Comparison of ENCODE assay signal across 8 cellular contexts in genomic region chr5:179732918-179733763, GRCh38. TPM values are rescaled to one million over a fixed set of nuclear protein-coding genes. Genes with fewer than 3 reads are reported as not detected.
DNase-seq lines count a peak whose midpoint lies in the region; ATAC-seq, FAIRE-seq and TF ChIP-seq lines count a peak whose summit lies in the region.

No MANE protein-coding gene starts in this region.

- ATAC-seq in GM18505 (IDR thresholded peaks at IDR 0.05; ENCODE audit: unreplicated experiment) (peak; percentile 39), HG02973 (IDR thresholded peaks at IDR 0.05; ENCODE audit: unreplicated experiment) (peak; percentile 24)
- ATAC-seq in activated naive CD8-positive, alpha-beta T cell treated with anti-CD3 and anti-CD28 coated beads, Interleukin-2, amount 50 U/mL, for 24 hours, result peak; percentile 17

- BruUV-seq in OCI-LY7 (replicated peaks; lab: Mats Ljungman, UMichigan), result no TSS peak

- CTCF ChIA-PET in AG04450 (lab: Charles Lee), result interaction anchor here (0.7 to 3.3 kb wide), 2 partner anchors 30 to 146 kb away, joined by 3 to 11 read pairs; no protein-coding TSS in a partner anchor
- CTCF ChIA-PET in OCI-LY7 (lab: Charles Lee; ENCODE audit: unreplicated experiment), result no interaction called here

- H3K4me2 ChIP-seq in OCI-LY7 (ENCODE audit: low read length), result peak overlapping the region; percentile 74

- H3K27ac ChIP-seq in AG04450 (ENCODE audit: low read depth, low read length) (peak overlapping the region; percentile 21), OCI-LY7 (ENCODE audit: low read depth, low read length, poor library complexity, severe bottlenecking) (peak overlapping the region; percentile 73), left ventricle myocardium inferior (replicated peaks) (peak overlapping the region; percentile 96)

- H3K9me2 ChIP-seq in OCI-LY7 (ENCODE audit: insufficient read depth, low read length), result no peaks in the 10 kb centered on the region

- H3K4me3 ChIP-seq in AG04450 (ENCODE audit: low read depth, low read length), result peak overlapping the region; percentile 88
- H3K4me3 ChIP-seq in OCI-LY7 (ENCODE audit: low read depth, low read length, poor library complexity, severe bottlenecking), result peak overlapping the region; percentile 88
- peak overlapping the region; percentile 84 for H3K4me3 ChIP-seq in left ventricle myocardium inferior

- no peak for TF ChIP-seq POLR2A in GM18505 (IDR thresholded peaks at IDR 0.05; ENCODE audit: borderline replicate concordance, extremely low read depth, insufficient read depth, insufficient read length)

- TF ChIP-seq CTCF in AG04450 (IDR thresholded peaks at IDR 0.05; ENCODE audit: low read depth, low read length), result no peak
- no peak for TF ChIP-seq CTCF in OCI-LY7 (conservative IDR thresholded peaks at IDR 0.05; ENCODE audit: low read length)
- no peak for TF ChIP-seq CTCF in left ventricle myocardium inferior (IDR thresholded peaks at IDR 0.05; ENCODE audit: borderline replicate concordance)
- no peak for TF ChIP-seq CTCF in D721Med (IDR thresholded peaks at IDR 0.05; ENCODE audit: insufficient read depth, missing control alignments)

- H3K9me3 ChIP-seq in AG04450 (ENCODE audit: control insufficient read depth, insufficient read depth, low read length) (no peaks in the 10 kb centered on the region; the same call in 1 of the 2 replicates), OCI-LY7 (ENCODE audit: low read length) (no peaks in the 10 kb centered on the region), left ventricle myocardium inferior (replicated peaks) (no peaks in the 10 kb centered on the region)

- 0 out of 2 replicates have a peak overlapping the region, but pooled peaks have one; percentile 51 for H2AFZ ChIP-seq in OCI-LY7 (ENCODE audit: low read length)

- peak overlapping the region; percentile 95 for H3K4me3 Mint-ChIP-seq in activated naive CD8-positive, alpha-beta T cell treated with anti-CD3 and anti-CD28 coated beads, Interleukin-2, amount 50 U/mL, for 24 hours

- H3K27me3 ChIP-seq in AG04450 (ENCODE audit: control insufficient read depth, insufficient read depth, low read length) (no peaks in the 10 kb centered on the region), left ventricle myocardium inferior (ENCODE audit: low read depth) (no peaks in the 10 kb centered on the region)

- FAIRE-seq in D721Med (lab: Jason Lieb, UNC), result no peak

- H3K4me1 Mint-ChIP-seq in activated naive CD8-positive, alpha-beta T cell treated with anti-CD3 and anti-CD28 coated beads, Interleukin-2, amount 50 U/mL, for 24 hours, result peaks cover 53% of the 10 kb centered on the region

- no peak for DNase-seq in AG04450 (ENCODE audit: low read depth, low spot score)
- peak; percentile 68 for DNase-seq in OCI-LY7 (ENCODE audit: low spot score)
- peak; percentile 37 for DNase-seq in activated naive CD8-positive, alpha-beta T cell treated with anti-CD3 and anti-CD28 coated beads, Interleukin-2, amount 50 U/mL, for 24 hours
- peak; percentile 34 for DNase-seq in left ventricle myocardium inferior
- peak; percentile 86 for DNase-seq in posterior vena cava (ENCODE audit: low spot score)
- DNase-seq in D721Med (ENCODE audit: insufficient read length, low spot score), result no peak

- H3K36me3 ChIP-seq in OCI-LY7 (ENCODE audit: insufficient read depth, low read length) (peaks cover 64% of the 10 kb centered on the region), left ventricle myocardium inferior (peaks cover 29% of the 10 kb centered on the region)

- H3K27me3 Mint-ChIP-seq in activated naive CD8-positive, alpha-beta T cell treated with anti-CD3 and anti-CD28 coated beads, Interleukin-2, amount 50 U/mL, for 24 hours, result no peaks in the 10 kb centered on the region

- intact Hi-C loops in OCI-LY7 (cut with micrococcal nuclease; ENCODE audit: unreplicated experiment), result loop anchor here (1.0 to 5.0 kb wide), 4 partner anchors 35 to 110 kb away; partner anchors contain the start of genes CANX, HNRNPH1 and MGAT4B
- intact Hi-C loops in left ventricle myocardium inferior (cut with micrococcal nuclease), result no loop called here
- intact Hi-C loops in posterior vena cava (cut with DNase I), result no loop called here

- H3K79me2 ChIP-seq in OCI-LY7 (ENCODE audit: insufficient read depth, low read depth, low read length), result peaks cover 49% of the 10 kb centered on the region

- POLR2A ChIA-PET in AG04450 (lab: Yijun Ruan, JAX), result interaction anchor here (1.0 to 1.5 kb wide), 9 partner anchors 10 to 126 kb away, joined by 3 to 14 read pairs (median 4); partner anchors contain the start of genes HNRNPH1 and SQSTM1
- POLR2A ChIA-PET in OCI-LY7 (lab: Charles Lee), result interaction anchor here (1.0 kb wide), 1 partner anchor 28 kb away, joined by 4 read pairs; no protein-coding TSS in a partner anchor

- H3K9me3 Mint-ChIP-seq in activated naive CD8-positive, alpha-beta T cell treated with anti-CD3 and anti-CD28 coated beads, Interleukin-2, amount 50 U/mL, for 24 hours, result no peaks in the 10 kb centered on the region

- H3K36me3 Mint-ChIP-seq in activated naive CD8-positive, alpha-beta T cell treated with anti-CD3 and anti-CD28 coated beads, Interleukin-2, amount 50 U/mL, for 24 hours (ENCODE audit: low read depth), result peaks cover 53% of the 10 kb centered on the region

- peak overlapping the region; percentile 93 for H3K27ac Mint-ChIP-seq in activated naive CD8-positive, alpha-beta T cell treated with anti-CD3 and anti-CD28 coated beads, Interleukin-2, amount 50 U/mL, for 24 hours

- peaks cover 17% of the 10 kb centered on the region for H3K4me1 ChIP-seq in OCI-LY7 (ENCODE audit: insufficient read depth, low read length, poor library complexity, severe bottlenecking)
- H3K4me1 ChIP-seq in left ventricle myocardium inferior, result peaks cover 62% of the 10 kb centered on the region

- H4K20me1 ChIP-seq in OCI-LY7 (ENCODE audit: insufficient read depth, low read length), result no peaks in the 10 kb centered on the region

RNA-seq across cellular contexts. Expression of gene MAML1, which starts 0.5 kb away (rescaled TPM):
- polyA plus RNA-seq in AG04450 (2011; rRNA removed), result 4.9 and 8.8 TPM in 2 replicates
- polyA minus RNA-seq in AG04450 (2011; rRNA and poly(A)+ RNA removed), result 10.0 and 13.4 TPM in 2 replicates
- 12.1 and 17.0 TPM in 2 replicates for total RNA-seq in OCI-LY7 (2014; rRNA removed; shearing (Covaris generic))
- total RNA-seq in OCI-LY7 (2022) (27.4 and 31.4 TPM in 2 replicates), left ventricle myocardium inferior (11.8 TPM), posterior vena cava (10 to 100 TPM; 22.0 to 22.5 TPM)

RNA-seq across cellular contexts. Expression of gene CANX, which starts 34.4 kb away (rescaled TPM):
- 817 and 925 TPM in 2 replicates for polyA plus RNA-seq in AG04450 (2011; rRNA removed)
- polyA minus RNA-seq in AG04450 (2011; rRNA and poly(A)+ RNA removed), result 1,360 and 1,444 TPM in 2 replicates
- total RNA-seq in OCI-LY7 (2014; rRNA removed; shearing (Covaris generic)), result 164 and 256 TPM in 2 replicates
- total RNA-seq in OCI-LY7 (2022) (412 and 451 TPM in 2 replicates), left ventricle myocardium inferior (414 TPM), posterior vena cava (100 to 1,000 TPM; 525 to 591 TPM)

RNA-seq across cellular contexts. Expression of gene CBY3, which starts 52.3 kb away (rescaled TPM):
- polyA plus RNA-seq in AG04450 (2011; rRNA removed), result not detected in 2 replicates
- not detected in 2 replicates for polyA minus RNA-seq in AG04450 (2011; rRNA and poly(A)+ RNA removed)
- 0.21 TPM in 1 of 2 replicates, not detected in the other for total RNA-seq in OCI-LY7 (2014; rRNA removed; shearing (Covaris generic))
- total RNA-seq in OCI-LY7 (2022) (not detected in 2 replicates), left ventricle myocardium inferior (not detected), posterior vena cava (not detected)

Comparison
In these comparisons a context has a peak if more than half of its experiments do, and no peak if none do; other contexts are left out.
1. DNase-seq: peak in OCI-LY7 (single experiment), activated naive CD8-positive, alpha-beta T cell treated with anti-CD3 and anti-CD28 coated beads, Interleukin-2, amount 50 U/mL, for 24 hours (single experiment), left ventricle myocardium inferior (single experiment) and posterior vena cava (single experiment); none in AG04450 (single experiment) and D721Med (single experiment).
2. H3K27ac ChIP-seq: peak in every context shown above with its lines; median percentile 96 in left ventricle myocardium inferior; 73 in OCI-LY7; 21 in AG04450.
3. Peak in every context shown above with its lines, with median percentiles within 50 percentile points of each other: H3K4me3 ChIP-seq and ATAC-seq.